In the genomic region with DNA sequence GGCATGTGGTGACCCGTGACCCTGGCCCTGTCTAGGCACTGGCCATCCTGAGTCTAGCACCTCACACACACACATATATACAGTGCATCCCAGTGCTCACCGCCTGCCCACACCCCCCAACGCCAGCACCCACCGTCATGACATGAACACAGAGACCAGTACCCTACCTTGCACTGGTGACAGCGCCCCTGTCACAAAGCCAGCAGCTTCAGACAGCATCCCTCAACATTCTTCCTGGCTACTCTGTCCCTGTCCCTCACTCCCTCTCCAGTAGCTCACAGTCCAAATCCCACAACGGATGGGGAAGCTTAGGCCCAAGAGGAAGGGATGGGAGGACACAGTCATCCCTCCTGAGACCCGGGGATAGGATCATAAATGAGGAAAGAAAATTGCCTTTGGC, we compare ENCODE assay signal across 12 cellular contexts. TPM values are rescaled to one million over a fixed set of nuclear protein-coding genes. Genes with fewer than 3 reads are reported as not detected.
DNase-seq lines count a peak whose midpoint lies in the region; ATAC-seq and TF ChIP-seq lines count a peak whose summit lies in the region.
"Had no signal": no experiment of that assay in that cellular context is flagged by ENCODE, and none has a peak within 500 bp of the region (broad histone marks: within the 10 kb centered on the region; RNA-seq: fewer than 3 reads in every experiment).

No MANE protein-coding gene starts in this region.

- peak overlapping the region; percentile 95 for H3K27ac Mint-ChIP-seq in nephron progenitor cell

- TF ChIP-seq CTCF in nephron progenitor cell (IDR thresholded peaks at IDR 0.05): no peak
- no peak for TF ChIP-seq CTCF in tibial artery (IDR thresholded peaks at IDR 0.05)

- peaks cover 10% of the 10 kb centered on the region for H3K36me3 Mint-ChIP-seq in nephron progenitor cell (ENCODE audit: low read depth)

- peak overlapping the region; percentile 22; the same call in 1 of the 2 replicates for H3K27ac ChIP-seq in SJCRH30
- peak overlapping the region; percentile 97 to 99 for H3K27ac ChIP-seq in tibial artery

- H3K4me3 Mint-ChIP-seq in nephron progenitor cell: peak overlapping the region; percentile 46

- no peak for DNase-seq in SJCRH30
- no peak for DNase-seq in nephron progenitor cell
- no peak for DNase-seq in tibial artery
- DNase-seq in activated gamma-delta T cell treated with Interleukin-2 at 50 U/mL for 16 hours: no peak
- no peak for DNase-seq in NCI-H2029 (lab: John Stamatoyannopoulos, UW)
- DNase-seq: DMS79 treated with DMSO at 0.1 percent for 48 hours, NCI-H2107, posterior cingulate gyrus, SHP77 treated with DMSO at 0.1 percent for 48 hours had no signal

- peaks cover 51% of the 10 kb centered on the region for H3K4me1 ChIP-seq in SJCRH30
- peaks cover 0 to 95% (median 78%) of the 10 kb centered on the region in 4 donors for H3K4me1 ChIP-seq in tibial artery

- intact Hi-C loops in tibial artery (cut with DNase I; ENCODE audit: low total_unique reads): no loop called here

- H3K4me3 ChIP-seq in SJCRH30 (no peak overlapping the region), tibial artery (no peak overlapping the region)

- peaks cover 70% of the 10 kb centered on the region for H3K4me1 Mint-ChIP-seq in nephron progenitor cell

- H3K27me3 ChIP-seq in SJCRH30 (no peaks in the 10 kb centered on the region), tibial artery (no peaks in the 10 kb centered on the region)

- no peaks in the 10 kb centered on the region for H3K9me3 ChIP-seq in SJCRH30 (replicated peaks)
- H3K9me3 ChIP-seq in tibial artery: no peaks in the 10 kb centered on the region

- no peaks in the 10 kb centered on the region for H3K27me3 Mint-ChIP-seq in nephron progenitor cell (ENCODE audit: low read depth, poor library complexity)

- ATAC-seq in esophagus mucosa (peak; percentile 7), HG03175 (IDR thresholded peaks at IDR 0.05; ENCODE audit: unreplicated experiment) (no peak)

- H3K36me3 ChIP-seq in SJCRH30 (peaks cover 11% of the 10 kb centered on the region), tibial artery (no peaks in the 10 kb centered on the region)

- no peaks in the 10 kb centered on the region for H3K9me3 Mint-ChIP-seq in nephron progenitor cell
- H3K9me3 Mint-ChIP-seq: endodermal cell had no signal

RNA-seq across cellular contexts. Expression of a gene that starts 27.1 kb away (rescaled TPM):
- 29.7 and 30.6 TPM in 2 replicates for total RNA-seq in SJCRH30 (2014; rRNA removed; shearing (Covaris generic))
- 51.7 TPM for total RNA-seq in esophagus mucosa

RNA-seq across cellular contexts. Expression of a gene that starts 58.1 kb away (rescaled TPM):
- total RNA-seq in SJCRH30 (2014; rRNA removed; shearing (Covaris generic)): not detected in 2 replicates
- 1.3 TPM for total RNA-seq in esophagus mucosa
- total RNA-seq: endodermal cell had no signal
